Comparison of ENCODE assay signal across 19 cellular contexts in the genomic region with DNA sequence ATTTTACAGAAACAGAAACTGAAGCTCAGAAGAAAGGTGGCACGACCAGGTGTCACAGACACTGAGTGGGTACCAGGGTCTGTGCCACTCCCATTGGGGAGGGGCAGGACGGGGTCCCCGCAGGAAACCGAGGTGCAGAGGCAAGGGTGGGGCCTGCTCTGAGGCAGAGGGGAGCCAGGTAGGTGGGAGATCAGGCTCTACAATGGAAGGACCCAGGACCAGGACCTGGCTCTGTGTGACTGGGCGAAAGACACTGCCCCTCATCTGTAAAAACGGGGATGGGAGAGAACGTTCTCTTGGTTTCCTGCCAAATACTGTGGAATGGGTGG. TPM values are rescaled to one million over a fixed set of nuclear protein-coding genes. Genes with fewer than 3 reads are reported as not detected.
A peak's percentile ranks its signal among the peaks of the same experiment; 100 is the strongest.
DNase-seq lines count a peak whose midpoint lies in the region; ATAC-seq and TF ChIP-seq lines count a peak whose summit lies in the region.
"Had no signal": no experiment of that assay in that cellular context is flagged by ENCODE, and none has a peak within 500 bp of the region (broad histone marks: within the 10 kb centered on the region; RNA-seq: fewer than 3 reads in every experiment).

No MANE protein-coding gene starts in this region.

- no peaks in the 10 kb centered on the region for H4K20me1 ChIP-seq in smooth muscle cell (ENCODE audit: low read depth)

- H3K27ac ChIP-seq in esophagus squamous epithelium = peak overlapping the region in 3 of 4 donors; percentile 63 to 73 (median 69)
- no peak overlapping the region for H3K27ac ChIP-seq in smooth muscle cell (ENCODE audit: low read depth)
- H3K27ac ChIP-seq in A673 (ENCODE audit: low read depth, low read length, poor library complexity, severe bottlenecking) = no peak overlapping the region
- H3K27ac ChIP-seq: VCaP had no signal

- H3K4me1 Mint-ChIP-seq in activated T-cell treated with anti-CD3 and anti-CD28 coated beads, Interleukin-2, amount 50 U/mL, for 24 hours (ENCODE audit: low read depth) = peaks cover 66% of the 10 kb centered on the region
- H3K4me1 Mint-ChIP-seq in activated T-cell treated with anti-CD3 and anti-CD28 coated beads, Interleukin-2, amount 50 U/mL, for 4 hours (ENCODE audit: low read depth) = peaks cover 60% of the 10 kb centered on the region
- peaks cover 20 to 42% (median 36%) of the 10 kb centered on the region in 3 donors for H3K4me1 Mint-ChIP-seq in IgD-negative memory B cell
- H3K4me1 Mint-ChIP-seq in stimulated activated memory B cell treated with anti-CD40 and anti-IgM and Interleukin-4, amounts not matched to agents 10 μg/mL and 1 μg/mL and 100 μg/mL, for 72 hours = peaks cover 81% of the 10 kb centered on the region

- H3K36me3 Mint-ChIP-seq in activated T-cell treated with anti-CD3 and anti-CD28 coated beads, Interleukin-2, amount 50 U/mL, for 24 hours (ENCODE audit: low read depth) = no peaks in the 10 kb centered on the region
- H3K36me3 Mint-ChIP-seq in activated T-cell treated with anti-CD3 and anti-CD28 coated beads, Interleukin-2, amount 50 U/mL, for 4 hours (ENCODE audit: insufficient read depth) = no peaks in the 10 kb centered on the region
- no peaks in the 10 kb centered on the region for H3K36me3 Mint-ChIP-seq in IgD-negative memory B cell
- H3K36me3 Mint-ChIP-seq in stimulated activated memory B cell treated with anti-CD40 and anti-IgM and Interleukin-4, amounts not matched to agents 10 μg/mL and 1 μg/mL and 100 μg/mL, for 72 hours = peaks cover 55% of the 10 kb centered on the region

- WGBS in esophagus squamous epithelium, 2 donors = 57 to 61% methylated on average over 7 of the region's 7 CpGs
- WGBS in smooth muscle cell (ENCODE audit: low lambda C conversion rate) = 97% methylated on average over 7 of the region's 7 CpGs

- POLR2A ChIA-PET in A673 (lab: Charles Lee; ENCODE audit: low non-redundant PET) = no interaction called here

- CTCF ChIA-PET in A673 (lab: Charles Lee) = interaction anchor here (0.5 kb wide), 1 partner anchor 9 kb away, joined by 3 read pairs; no protein-coding TSS in a partner anchor

- H3K9me3 Mint-ChIP-seq in activated T-cell treated with anti-CD3 and anti-CD28 coated beads, Interleukin-2, amount 50 U/mL, for 24 hours = no peaks in the 10 kb centered on the region
- no peaks in the 10 kb centered on the region for H3K9me3 Mint-ChIP-seq in activated T-cell treated with anti-CD3 and anti-CD28 coated beads, Interleukin-2, amount 50 U/mL, for 4 hours
- no peaks in the 10 kb centered on the region for H3K9me3 Mint-ChIP-seq in IgD-negative memory B cell
- no peaks in the 10 kb centered on the region for H3K9me3 Mint-ChIP-seq in stimulated activated memory B cell treated with anti-CD40 and anti-IgM and Interleukin-4, amounts not matched to agents 10 μg/mL and 1 μg/mL and 100 μg/mL, for 72 hours

- H3K4me1 ChIP-seq in esophagus squamous epithelium (peaks cover 25 to 91% (median 46%) of the 10 kb centered on the region in 3 donors), smooth muscle cell (ENCODE audit: low read depth) (peaks cover 9% of the 10 kb centered on the region), A673 (ENCODE audit: insufficient read depth, low read length, poor library complexity, severe bottlenecking) (peaks cover 24% of the 10 kb centered on the region)

- no peaks in the 10 kb centered on the region for H3K27me3 Mint-ChIP-seq in activated T-cell treated with anti-CD3 and anti-CD28 coated beads, Interleukin-2, amount 50 U/mL, for 24 hours
- no peaks in the 10 kb centered on the region for H3K27me3 Mint-ChIP-seq in activated T-cell treated with anti-CD3 and anti-CD28 coated beads, Interleukin-2, amount 50 U/mL, for 4 hours (ENCODE audit: low read depth)
- H3K27me3 Mint-ChIP-seq in IgD-negative memory B cell = no peaks in the 10 kb centered on the region
- no peaks in the 10 kb centered on the region for H3K27me3 Mint-ChIP-seq in stimulated activated memory B cell treated with anti-CD40 and anti-IgM and Interleukin-4, amounts not matched to agents 10 μg/mL and 1 μg/mL and 100 μg/mL, for 72 hours

- no peak overlapping the region for H3K9ac ChIP-seq in smooth muscle cell (ENCODE audit: low read depth)

- H3K4me2 ChIP-seq in smooth muscle cell = no peak overlapping the region

- H3F3A ChIP-seq in smooth muscle cell (ENCODE audit: low read depth) = peaks cover 6% of the 10 kb centered on the region

- intact Hi-C loops in esophagus squamous epithelium (cut with DNase I) = loop anchor here (5.0 kb wide), 1 partner anchor 40 kb away; a partner anchor contains a TSS
- intact Hi-C loops in A673 (cut with micrococcal nuclease; ENCODE audit: unreplicated experiment) = no loop called here

- no peak for ATAC-seq in activated T-cell treated with anti-CD3 and anti-CD28 coated beads, Interleukin-2, amount 50 U/mL, for 4 hours
- no peak for ATAC-seq in stimulated activated memory B cell treated with anti-CD40 and anti-IgM and Interleukin-4, amounts not matched to agents 10 μg/mL and 1 μg/mL and 100 μg/mL, for 72 hours

- peak overlapping the region; percentile 27 for H3K27ac Mint-ChIP-seq in activated T-cell treated with anti-CD3 and anti-CD28 coated beads, Interleukin-2, amount 50 U/mL, for 24 hours
- H3K27ac Mint-ChIP-seq in IgD-negative memory B cell = peak overlapping the region; percentile 59 to 93 (median 84)
- H3K27ac Mint-ChIP-seq in stimulated activated memory B cell treated with anti-CD40 and anti-IgM and Interleukin-4, amounts not matched to agents 10 μg/mL and 1 μg/mL and 100 μg/mL, for 72 hours = peak overlapping the region; percentile 95

- no peaks in the 10 kb centered on the region for H3K9me3 ChIP-seq in esophagus squamous epithelium
- H3K9me3 ChIP-seq in smooth muscle cell (replicated peaks; ENCODE audit: low read depth) = no peaks in the 10 kb centered on the region
- H3K9me3 ChIP-seq in A673 (ENCODE audit: low read depth, low read length, poor library complexity, severe bottlenecking) = no peaks in the 10 kb centered on the region

- H3K27me3 ChIP-seq in esophagus squamous epithelium (peaks cover 0 to 16% (median 0%) of the 10 kb centered on the region in 4 donors), smooth muscle cell (ENCODE audit: low read depth) (no peaks in the 10 kb centered on the region), A673 (replicated peaks; ENCODE audit: insufficient read depth, low read depth, low read length, poor library complexity) (no peaks in the 10 kb centered on the region)
- H3K27me3 ChIP-seq: cardiac muscle cell had no signal

- no peak overlapping the region for H2AFZ ChIP-seq in smooth muscle cell (ENCODE audit: low read depth)

- TF ChIP-seq POLR2A in esophagus squamous epithelium (IDR thresholded peaks at IDR 0.05) = no peak

- H3K4me3 ChIP-seq in esophagus squamous epithelium (peak overlapping the region in 1 of 4 donors; percentile 30), smooth muscle cell (no peak overlapping the region), A673 (ENCODE audit: low read depth, low read length, poor library complexity, severe bottlenecking) (no peak overlapping the region)
- H3K4me3 ChIP-seq: cardiac muscle cell had no signal

- DNase-seq in activated T-cell treated with anti-CD3 and anti-CD28 coated beads, Interleukin-2, amount 50 U/mL, for 24 hours = no peak
- DNase-seq in activated T-cell treated with anti-CD3 and anti-CD28 coated beads, Interleukin-2, amount 50 U/mL, for 4 hours = no peak
- DNase-seq in esophagus squamous epithelium (lab: John Stamatoyannopoulos, UW) = no peak
- no peak for DNase-seq in smooth muscle cell (lab: John Stamatoyannopoulos, UW; ENCODE audit: unreplicated experiment)
- DNase-seq in A673 (ENCODE audit: low spot score) = no peak
- no peak for DNase-seq in HCEC 1CT
- DNase-seq: DND-41, hypothalamus, Kasumi-1, NCI-H187, NCI-H774, SHP77 treated with DMSO at 0.1 percent for 48 hours had no signal

- H3K36me3 ChIP-seq in esophagus squamous epithelium (no peaks in the 10 kb centered on the region), smooth muscle cell (ENCODE audit: low read depth) (no peaks in the 10 kb centered on the region), A673 (ENCODE audit: insufficient read depth, low read length, poor library complexity, severe bottlenecking) (no peaks in the 10 kb centered on the region)
- H3K36me3 ChIP-seq: cardiac muscle cell had no signal

- BruUV-seq in A673 (replicated peaks; lab: Mats Ljungman, UMichigan) = no TSS peak

- no peaks in the 10 kb centered on the region for H3K79me2 ChIP-seq in smooth muscle cell (ENCODE audit: low read depth)

- TF ChIP-seq CTCF in esophagus squamous epithelium (IDR thresholded peaks at IDR 0.05) (no peak), smooth muscle cell (IDR thresholded peaks at IDR 0.05; ENCODE audit: borderline replicate concordance, insufficient read depth, poor library complexity, severe bottlenecking) (no peak), A673 (conservative IDR thresholded peaks at IDR 0.05; ENCODE audit: low read depth, low read length) (no peak)

- H3K4me3 Mint-ChIP-seq in activated T-cell treated with anti-CD3 and anti-CD28 coated beads, Interleukin-2, amount 50 U/mL, for 24 hours = peak overlapping the region; percentile 53
- no peak overlapping the region for H3K4me3 Mint-ChIP-seq in activated T-cell treated with anti-CD3 and anti-CD28 coated beads, Interleukin-2, amount 50 U/mL, for 4 hours
- peak overlapping the region in 2 of 4 donors; percentile 43 to 47 for H3K4me3 Mint-ChIP-seq in IgD-negative memory B cell
- H3K4me3 Mint-ChIP-seq in stimulated activated memory B cell treated with anti-CD40 and anti-IgM and Interleukin-4, amounts not matched to agents 10 μg/mL and 1 μg/mL and 100 μg/mL, for 72 hours = peak overlapping the region; percentile 89

RNA-seq across cellular contexts. Expression of a gene that starts 2.8 kb away (rescaled TPM):
- 1 to 10 TPM; 2.2 to 5.8 (median 4.3) TPM for total RNA-seq in activated T-cell treated with anti-CD3 and anti-CD28 coated beads, Interleukin-2, amount 50 U/mL, for 4 hours
- polyA plus RNA-seq in IgD-negative memory B cell = 0.21 TPM
- total RNA-seq in esophagus squamous epithelium = 1 to 10 TPM in 2 of 4 donors, under 1 TPM in 1, not detected in 1; 0.57 to 3.0 (median 1.1) TPM
- total RNA-seq in smooth muscle cell = 0.09 and 2.3 TPM in 2 replicates
- polyA plus RNA-seq in smooth muscle cell = 0.81 and 1.3 TPM in 2 replicates
- 0.46 TPM in 1 of 2 replicates, not detected in the other for total RNA-seq in A673 (2021)

RNA-seq across cellular contexts. Expression of a gene that starts 13.9 kb away (rescaled TPM):
- total RNA-seq in activated T-cell treated with anti-CD3 and anti-CD28 coated beads, Interleukin-2, amount 50 U/mL, for 4 hours = 1 to 10 TPM; 1.5 to 2.6 (median 2.4) TPM
- polyA plus RNA-seq in IgD-negative memory B cell (not detected), smooth muscle cell (3.3 TPM in 1 of 2 replicates, not detected in the other)
- total RNA-seq in esophagus squamous epithelium (not detected), smooth muscle cell (not detected in 2 replicates), A673 (2021) (not detected in 2 replicates)
- total RNA-seq: cardiac muscle cell, endothelial cell of umbilical vein, lung microvascular endothelial cell, omental fat pad had no signal
- polyA plus RNA-seq: endothelial cell of umbilical vein had no signal

RNA-seq across cellular contexts. Expression of a gene that starts 21.0 kb away (rescaled TPM):
- total RNA-seq in activated T-cell treated with anti-CD3 and anti-CD28 coated beads, Interleukin-2, amount 50 U/mL, for 4 hours = 100 to 1,000 TPM; 237 to 257 (median 239) TPM
- polyA plus RNA-seq in IgD-negative memory B cell (81.2 TPM), smooth muscle cell (165 and 183 TPM in 2 replicates)
- total RNA-seq in esophagus squamous epithelium (100 to 1,000 TPM in 1 of 4 donors, 10 to 100 TPM in 3; 61.9 to 147 (median 84.6) TPM), smooth muscle cell (152 and 172 TPM in 2 replicates), A673 (2021) (272 and 291 TPM in 2 replicates)

RNA-seq across cellular contexts. Expression of a gene that starts 38.9 kb away (rescaled TPM):
- under 1 TPM; 0.50 to 0.71 (median 0.63) TPM for total RNA-seq in activated T-cell treated with anti-CD3 and anti-CD28 coated beads, Interleukin-2, amount 50 U/mL, for 4 hours
- polyA plus RNA-seq in IgD-negative memory B cell (not detected), smooth muscle cell (19.1 and 22.7 TPM in 2 replicates)
- total RNA-seq in esophagus squamous epithelium (1 to 10 TPM in 2 of 4 donors, under 1 TPM in 2; 0.22 to 5.7 (median 1.8) TPM), smooth muscle cell (6.2 and 12.3 TPM in 2 replicates), A673 (2021) (0.32 and 1.1 TPM in 2 replicates)

Comparison
In these comparisons a context has a peak if more than half of its experiments do, and no peak if none do; other contexts are left out.
1. H3K27ac Mint-ChIP-seq: peak in every context shown above with its lines; median percentile 95 in stimulated activated memory B cell treated with anti-CD40 and anti-IgM and Interleukin-4, amounts not matched to agents 10 μg/mL and 1 μg/mL and 100 μg/mL, for 72 hours; 84 in IgD-negative memory B cell; 27 in activated T-cell treated with anti-CD3 and anti-CD28 coated beads, Interleukin-2, amount 50 U/mL, for 24 hours.
2. H3K27ac ChIP-seq: peak in esophagus squamous epithelium (3 of 4); none in smooth muscle cell (single experiment) and A673 (single experiment).